Comparison of ENCODE assay signal across 8 cellular contexts in the genomic region with DNA sequence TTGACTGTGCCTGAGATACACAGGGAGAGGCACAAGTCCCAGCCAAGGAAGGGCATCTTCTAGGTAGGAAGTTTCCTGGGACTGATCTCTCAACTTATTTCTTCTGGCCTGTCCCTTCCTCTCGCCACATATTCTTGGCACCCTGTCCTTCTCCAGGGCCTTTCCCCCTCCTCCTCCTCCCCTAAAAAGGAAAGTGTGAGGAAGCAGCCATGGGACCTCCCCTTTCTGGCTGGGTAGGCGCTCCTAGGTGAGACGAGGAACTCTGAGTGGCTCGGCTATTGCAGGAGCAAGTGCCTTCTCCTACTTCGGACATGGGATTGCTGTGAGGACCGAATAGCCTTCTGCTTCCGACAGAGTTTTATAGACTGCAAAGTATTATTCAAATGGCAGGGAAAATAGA. TPM values are rescaled to one million over a fixed set of nuclear protein-coding genes. Genes with fewer than 3 reads are reported as not detected.
DNase-seq lines count a peak whose midpoint lies in the region; ATAC-seq and TF ChIP-seq lines count a peak whose summit lies in the region.

No MANE protein-coding gene starts in this region.

- no peaks in the 10 kb centered on the region for H3K9me2 ChIP-seq in PC-3 (replicated peaks; ENCODE audit: low read length)

- BruUV-seq in PC-3 (replicated peaks; lab: Mats Ljungman, UMichigan) = TSS peak; percentile 88
- no TSS peak for BruUV-seq in A673 (replicated peaks; lab: Mats Ljungman, UMichigan)

- peak overlapping the region; percentile 56; the same call in 1 of the 2 replicates for H3K4me3 ChIP-seq in PC-3 (ENCODE audit: low read length)
- no peak overlapping the region for H3K4me3 ChIP-seq in A673 (ENCODE audit: low read depth, low read length, poor library complexity, severe bottlenecking)

- TF ChIP-seq CTCF in PC-3 (conservative IDR thresholded peaks at IDR 0.05; ENCODE audit: low read depth, low read length) (no peak), A673 (conservative IDR thresholded peaks at IDR 0.05; ENCODE audit: low read depth, low read length) (no peak)

- DNase-seq in PC-3 (no peak), left cardiac atrium (peak; percentile 43), A673 (ENCODE audit: low spot score) (no peak), NCI-H2081 treated with DMSO at 0.1 percent for 48 hours (lab: John Stamatoyannopoulos, UW) (no peak), amygdala (lab: John Stamatoyannopoulos, UW) (no peak)

- peak overlapping the region; percentile 29 for H3K27ac Mint-ChIP-seq in stimulated activated memory B cell treated with anti-CD40 and anti-IgM and Interleukin-4, amounts not matched to agents 10 μg/mL and 1 μg/mL and 100 μg/mL, for 72 hours

- H3K9ac ChIP-seq in PC-3 (ENCODE audit: low read length) = 0 out of 2 replicates have a peak overlapping the region, but pooled peaks have one; percentile 1

- peak overlapping the region; percentile 85 for H2AFZ ChIP-seq in PC-3 (ENCODE audit: low read length)

- peak overlapping the region; percentile 84 for H3K4me2 ChIP-seq in PC-3 (ENCODE audit: low read length)

- ATAC-seq in GM21619 (IDR thresholded peaks at IDR 0.05; ENCODE audit: unreplicated experiment) (peak; percentile 7), PC-3 (no peak), left cardiac atrium (peak; percentile 75 to 86), GM18520 (IDR thresholded peaks at IDR 0.05; ENCODE audit: unreplicated experiment) (no peak)
- no peak for ATAC-seq in stimulated activated memory B cell treated with anti-CD40 and anti-IgM and Interleukin-4, amounts not matched to agents 10 μg/mL and 1 μg/mL and 100 μg/mL, for 72 hours

- intact Hi-C loops in PC-3 (cut with micrococcal nuclease) = loop anchor here (1.0 to 5.0 kb wide), 5 partner anchors 42 to 545 kb away; a partner anchor contains a TSS
- intact Hi-C loops in left cardiac atrium (cut with DNase I) = loop anchor here (2.0 to 5.0 kb wide), 2 partner anchors 40 to 42 kb away; a partner anchor contains a TSS
- intact Hi-C loops in A673 (cut with micrococcal nuclease; ENCODE audit: unreplicated experiment) = loop anchor here (2.0 kb wide), 2 partner anchors 52 to 452 kb away; no protein-coding TSS in a partner anchor

- H3K9me3 ChIP-seq in PC-3 (ENCODE audit: low read length) (no peaks in the 10 kb centered on the region), A673 (ENCODE audit: low read depth, low read length, poor library complexity, severe bottlenecking) (no peaks in the 10 kb centered on the region)

- no peaks in the 10 kb centered on the region for H3K79me2 ChIP-seq in PC-3 (ENCODE audit: low read length)

- no peak overlapping the region for H3K27ac ChIP-seq in PC-3 (ENCODE audit: low read length)
- no peak overlapping the region for H3K27ac ChIP-seq in A673 (ENCODE audit: low read depth, low read length, poor library complexity, severe bottlenecking)

- H3K36me3 ChIP-seq in PC-3 (ENCODE audit: low read depth, low read length) (no peaks in the 10 kb centered on the region), A673 (ENCODE audit: insufficient read depth, low read length, poor library complexity, severe bottlenecking) (no peaks in the 10 kb centered on the region)

- CTCF ChIA-PET in PC-3 (lab: Charles Lee) = interaction anchor here (0.5 to 2.8 kb wide), 11 partner anchors 15 to 497 kb away, joined by 3 to 26 read pairs (median 10); a partner anchor contains a TSS
- CTCF ChIA-PET in A673 (lab: Charles Lee) = interaction anchor here (0.6 to 2.0 kb wide), 12 partner anchors 15 to 790 kb away, joined by 3 to 19 read pairs (median 6); a partner anchor contains a TSS

- H3K9me3 Mint-ChIP-seq in stimulated activated memory B cell treated with anti-CD40 and anti-IgM and Interleukin-4, amounts not matched to agents 10 μg/mL and 1 μg/mL and 100 μg/mL, for 72 hours = no peaks in the 10 kb centered on the region

- no peaks in the 10 kb centered on the region for H4K20me1 ChIP-seq in PC-3 (ENCODE audit: low read length)

- H3K36me3 Mint-ChIP-seq in stimulated activated memory B cell treated with anti-CD40 and anti-IgM and Interleukin-4, amounts not matched to agents 10 μg/mL and 1 μg/mL and 100 μg/mL, for 72 hours = peaks cover 7% of the 10 kb centered on the region

- POLR2A ChIA-PET in PC-3 (lab: Charles Lee; ENCODE audit: unreplicated experiment) (interaction anchor here (0.5 to 2.2 kb wide), 3 partner anchors 16 to 52 kb away, joined by 4 to 17 read pairs (median 11); a partner anchor contains a TSS), A673 (lab: Charles Lee; ENCODE audit: low non-redundant PET) (no interaction called here)

- H3K4me1 ChIP-seq in PC-3 (ENCODE audit: insufficient read depth, low read length) = peaks cover 25% of the 10 kb centered on the region
- no peaks in the 10 kb centered on the region for H3K4me1 ChIP-seq in A673 (ENCODE audit: insufficient read depth, low read length, poor library complexity, severe bottlenecking)

- H3F3A ChIP-seq in PC-3 (ENCODE audit: low read length, unreplicated experiment) = no peaks in the 10 kb centered on the region

- peaks cover 33% of the 10 kb centered on the region for H3K4me1 Mint-ChIP-seq in stimulated activated memory B cell treated with anti-CD40 and anti-IgM and Interleukin-4, amounts not matched to agents 10 μg/mL and 1 μg/mL and 100 μg/mL, for 72 hours

- H3K27me3 Mint-ChIP-seq in stimulated activated memory B cell treated with anti-CD40 and anti-IgM and Interleukin-4, amounts not matched to agents 10 μg/mL and 1 μg/mL and 100 μg/mL, for 72 hours = no peaks in the 10 kb centered on the region

- H3K4me3 Mint-ChIP-seq in stimulated activated memory B cell treated with anti-CD40 and anti-IgM and Interleukin-4, amounts not matched to agents 10 μg/mL and 1 μg/mL and 100 μg/mL, for 72 hours = no peak overlapping the region

- H3K27me3 ChIP-seq in PC-3 (ENCODE audit: low read length) (no peaks in the 10 kb centered on the region), A673 (replicated peaks; ENCODE audit: insufficient read depth, low read depth, low read length, poor library complexity) (no peaks in the 10 kb centered on the region)

RNA-seq across cellular contexts. Expression of a gene that starts 15.5 kb away (rescaled TPM):
- total RNA-seq in PC-3 (2014; rRNA removed) (13.3 and 17.7 TPM in 2 replicates), left cardiac atrium (10 to 100 TPM; 28.7 to 32.7 TPM), A673 (2021) (0.55 TPM in 1 of 2 replicates, not detected in the other)

RNA-seq across cellular contexts. Expression of a gene that starts 42.5 kb away (rescaled TPM):
- total RNA-seq in PC-3 (2014; rRNA removed) (5.9 and 6.3 TPM in 2 replicates), left cardiac atrium (10 to 100 TPM; 22.9 to 31.2 TPM), A673 (2021) (0.11 and 0.44 TPM in 2 replicates)

RNA-seq across cellular contexts. Expression of a gene that starts 54.1 kb away (rescaled TPM):
- total RNA-seq in PC-3 (2014; rRNA removed) = 48.5 and 50.2 TPM in 2 replicates
- total RNA-seq in left cardiac atrium = 10 to 100 TPM; 33.3 to 50.6 TPM
- total RNA-seq in A673 (2021) = 0.43 TPM in 1 of 2 replicates, not detected in the other

Comparison
In these comparisons a context has a peak if more than half of its experiments do, and no peak if none do; other contexts are left out.
1. ATAC-seq: peak in GM21619 (single experiment) and left cardiac atrium (2 of 2); none in PC-3 (single experiment), stimulated activated memory B cell treated with anti-CD40 and anti-IgM and Interleukin-4, amounts not matched to agents 10 μg/mL and 1 μg/mL and 100 μg/mL, for 72 hours (single experiment) and GM18520 (single experiment).
2. RNA of a gene that starts 54.1 kb away (total RNA-seq): 33.3 to 50.6 TPM in left cardiac atrium and 48.5 to 50.2 TPM in PC-3; 0.43 TPM in A673; every median in the first group is over 10 times any median in the second.